Comparison of ENCODE assay signal across 14 cellular contexts in genomic region chr3:197362086-197362485, GRCh38.
"Had no signal": no experiment of that assay in that cellular context is flagged by ENCODE, and none has a peak within 500 bp of the region (broad histone marks: within the 10 kb centered on the region; RNA-seq: fewer than 3 reads in every experiment).

No MANE protein-coding gene starts in this region.

- H2AFZ ChIP-seq: hepatocyte had no signal

- H3K4me1 ChIP-seq: testis had no signal

- DNase-seq: erythroblast; foreskin melanocyte; left colon; left ventricle myocardium superior; posterior cingulate gyrus; stimulated activated CD4-positive, alpha-beta T cell treated with anti-CD3 and anti-CD28 coated beads, Interleukin-4, amount 100 ng/mL, for 1 hour; stimulated activated CD8-positive, alpha-beta memory T cell treated with anti-CD3 and anti-CD28 coated beads, Interleukin-4, amount 100 ng/mL, for 48 hours; testis had no signal

- H3K27me3 ChIP-seq: hepatocyte, testis, tibial nerve, upper lobe of right lung, vagina had no signal

- H3K4me2 ChIP-seq: hepatocyte had no signal

- H3K9me3 ChIP-seq: neutrophil, testis, upper lobe of right lung, vagina had no signal

- H3K27ac ChIP-seq: hepatocyte, neutrophil, testis, tibial nerve, upper lobe of right lung, vagina had no signal

- H3K4me3 ChIP-seq: hepatocyte, lung, testis, tibial nerve, upper lobe of right lung, vagina had no signal

- H3K36me3 ChIP-seq: neutrophil, tibial nerve, upper lobe of right lung, vagina had no signal
